21 cellular contexts compared by ENCODE assay signal in genomic region chr19:882871-883497, GRCh38. TPM values are rescaled to one million over a fixed set of nuclear protein-coding genes. Genes with fewer than 3 reads are reported as not detected.
DNase-seq lines count a peak whose midpoint lies in the region; TF ChIP-seq lines count a peak whose summit lies in the region.
"Had no signal": no experiment of that assay in that cellular context is flagged by ENCODE, and none has a peak within 500 bp of the region (broad histone marks: within the 10 kb centered on the region; RNA-seq: fewer than 3 reads in every experiment).

No MANE protein-coding gene starts in this region.

- H3K4me1 Mint-ChIP-seq in Caco-2 (ENCODE audit: low read depth, unreplicated experiment), result no peaks in the 10 kb centered on the region
- no peaks in the 10 kb centered on the region for H3K4me1 Mint-ChIP-seq in T-helper 2 cell treated with Interferon-gamma antibody and Interleukin-4, amounts not matched to agents 5 μg/mL and 100 μg/mL, for 36 hours (ENCODE audit: low read depth)
- H3K4me1 Mint-ChIP-seq: CD14-positive monocyte, GM23338, H9 had no signal

- no peak overlapping the region for H3K4me3 Mint-ChIP-seq in Caco-2 (ENCODE audit: unreplicated experiment)
- no peak overlapping the region for H3K4me3 Mint-ChIP-seq in T-helper 2 cell treated with Interferon-gamma antibody and Interleukin-4, amounts not matched to agents 5 μg/mL and 100 μg/mL, for 36 hours
- H3K4me3 Mint-ChIP-seq: CD14-positive monocyte; CD4-positive, alpha-beta T cell; GM23338; H9; HFFc6 had no signal

- H3K14ac ChIP-seq in trophoblast cell (ENCODE audit: low read length), result no peak overlapping the region

- no peaks in the 10 kb centered on the region for H3K27me3 Mint-ChIP-seq in Caco-2 (ENCODE audit: insufficient read depth, unreplicated experiment)
- no peaks in the 10 kb centered on the region for H3K27me3 Mint-ChIP-seq in T-helper 2 cell treated with Interferon-gamma antibody and Interleukin-4, amounts not matched to agents 5 μg/mL and 100 μg/mL, for 36 hours (ENCODE audit: low read depth)
- H3K27me3 Mint-ChIP-seq: CD4-positive, alpha-beta T cell had no signal

- no TSS peak for BruUV-seq in Caco-2 (replicated peaks; lab: Mats Ljungman, UMichigan)

- no peak overlapping the region for H3K18ac ChIP-seq in trophoblast cell (ENCODE audit: low read length)

- WGBS in trophoblast cell (ENCODE audit: extremely low coverage, insufficient coverage, insufficient read length), result no CpG with 5 or more reads among the region's 30 CpGs

- H3K4me3 ChIP-seq in Caco-2 (ENCODE audit: low read depth, low read length), result no peak overlapping the region
- no peak overlapping the region for H3K4me3 ChIP-seq in trophoblast cell (ENCODE audit: low read depth, low read length)
- no peak overlapping the region for H3K4me3 ChIP-seq in WERI-Rb-1 (ENCODE audit: low read depth, low read length)
- H3K4me3 ChIP-seq: A549; BLaER1 treated with 17β-estradiol and CSF1 and Interleukin-3, amounts not matched to agents 10 nM and 100 nM; GM23338 had no signal

- H2BK120ac ChIP-seq in trophoblast cell (ENCODE audit: insufficient read depth, low read length, poor library complexity), result no peak overlapping the region

- no peak overlapping the region for H4K12ac ChIP-seq in trophoblast cell (ENCODE audit: low read depth, low read length)

- H3K4me1 ChIP-seq in Caco-2, result peaks cover 14% of the 10 kb centered on the region
- peaks cover 21 to 27% of the 10 kb centered on the region in 2 experiments for H3K4me1 ChIP-seq in trophoblast cell (ENCODE audit: control insufficient read depth in 1 of 2, insufficient read depth in 2 of 2, low read length in 2 of 2)
- H3K4me1 ChIP-seq: A549; BLaER1 treated with 17β-estradiol and CSF1 and Interleukin-3, amounts not matched to agents 10 nM and 100 nM had no signal

- CTCF ChIA-PET in Caco-2 (lab: Charles Lee), result no interaction called here
- CTCF ChIA-PET in RWPE1 (lab: Yijun Ruan, JAX), result interaction anchor here (0.5 to 1.3 kb wide), 10 partner anchors 8 to 473 kb away, joined by 3 to 7 read pairs (median 4); no protein-coding TSS in a partner anchor

- peaks cover 55% of the 10 kb centered on the region for H3K36me3 Mint-ChIP-seq in Caco-2 (ENCODE audit: insufficient read depth, unreplicated experiment)
- H3K36me3 Mint-ChIP-seq in T-helper 2 cell treated with Interferon-gamma antibody and Interleukin-4, amounts not matched to agents 5 μg/mL and 100 μg/mL, for 36 hours (ENCODE audit: low read depth), result peaks cover 10% of the 10 kb centered on the region

- H3K79me1 ChIP-seq in trophoblast cell (ENCODE audit: low read length), result peaks cover 8% of the 10 kb centered on the region

- POLR2A ChIA-PET in Caco-2 (lab: Charles Lee), result no interaction called here
- POLR2A ChIA-PET in RWPE1 (lab: Yijun Ruan, JAX; ENCODE audit: low non-redundant PET), result no interaction called here

- H2AK5ac ChIP-seq in trophoblast cell (ENCODE audit: low read length), result no peak overlapping the region

- no peaks in the 10 kb centered on the region for H3K9me3 Mint-ChIP-seq in Caco-2 (ENCODE audit: unreplicated experiment)
- H3K9me3 Mint-ChIP-seq in T-helper 2 cell treated with Interferon-gamma antibody and Interleukin-4, amounts not matched to agents 5 μg/mL and 100 μg/mL, for 36 hours, result no peaks in the 10 kb centered on the region
- H3K9me3 Mint-ChIP-seq: CD4-positive, alpha-beta T cell; CD8-positive, alpha-beta memory T cell; GM23338; H9; HFFc6 had no signal

- no peak overlapping the region for H2BK5ac ChIP-seq in trophoblast cell (ENCODE audit: low read depth, low read length, poor library complexity)

- H3K9me3 ChIP-seq in Caco-2 (no peaks in the 10 kb centered on the region), trophoblast cell (ENCODE audit: insufficient read depth, low read depth, low read length) (peaks cover 15% of the 10 kb centered on the region), WERI-Rb-1 (ENCODE audit: severe bottlenecking) (no peaks in the 10 kb centered on the region)
- H3K9me3 ChIP-seq: A549; BE2C; BLaER1 treated with 17β-estradiol and CSF1 and Interleukin-3, amounts not matched to agents 10 nM and 100 nM had no signal

- H3K4ac ChIP-seq in trophoblast cell (ENCODE audit: low read depth, low read length), result no peak overlapping the region

- H3K4me2 ChIP-seq in trophoblast cell (ENCODE audit: low read length), result no peak overlapping the region
- H3K4me2 ChIP-seq: A549; BLaER1 treated with 17β-estradiol and CSF1 and Interleukin-3, amounts not matched to agents 10 nM and 100 nM; GM23338 had no signal

- intact Hi-C loops in Caco-2 (cut with micrococcal nuclease; ENCODE audit: unreplicated experiment), result no loop called here

- H4K91ac ChIP-seq in trophoblast cell (ENCODE audit: low read depth, low read length), result no peak overlapping the region

- no peak for TF ChIP-seq CTCF in Caco-2 (IDR thresholded peaks at IDR 0.05; ENCODE audit: insufficient read depth in 1 of 2, low read depth in 1 of 2, low read length in 1 of 2, severe bottlenecking in 1 of 2, unreplicated experiment in 1 of 2)
- no peak for TF ChIP-seq CTCF in RWPE1 (conservative IDR thresholded peaks at IDR 0.05; ENCODE audit: low read depth)
- TF ChIP-seq CTCF in WERI-Rb-1 (IDR thresholded peaks at IDR 0.05; ENCODE audit: low read depth, low read length), result no peak

- no peak overlapping the region for H3K9ac ChIP-seq in trophoblast cell (ENCODE audit: low read length)
- H3K9ac ChIP-seq: BLaER1 treated with 17β-estradiol and CSF1 and Interleukin-3, amounts not matched to agents 10 nM and 100 nM had no signal

- no peak for DNase-seq in Caco-2
- no peak for DNase-seq in RWPE1 (ENCODE audit: low spot score)
- DNase-seq in trophoblast cell, result peak; percentile 99
- DNase-seq in T-helper 2 cell treated with Interferon-gamma antibody and Interleukin-4, amounts not matched to agents 5 μg/mL and 100 μg/mL, for 36 hours (ENCODE audit: low spot score), result no peak
- no peak for DNase-seq in WERI-Rb-1
- DNase-seq: ACHN; AML-193; BE2C; CD4-positive, alpha-beta T cell; CD8-positive, alpha-beta memory T cell; GF-D8; HFFc6 had no signal

- H3K79me2 ChIP-seq in trophoblast cell (ENCODE audit: control insufficient read depth, insufficient read depth, low read length, poor library complexity), result peaks cover 2% of the 10 kb centered on the region

- H3K27ac Mint-ChIP-seq in Caco-2 (ENCODE audit: unreplicated experiment), result peak overlapping the region; percentile 57
- no peak overlapping the region for H3K27ac Mint-ChIP-seq in T-helper 2 cell treated with Interferon-gamma antibody and Interleukin-4, amounts not matched to agents 5 μg/mL and 100 μg/mL, for 36 hours
- H3K27ac Mint-ChIP-seq: CD4-positive, alpha-beta T cell; GM23338; H9; HFFc6 had no signal

- no peak overlapping the region for H3K23ac ChIP-seq in trophoblast cell (ENCODE audit: low read length)

- H2BK12ac ChIP-seq in trophoblast cell (ENCODE audit: low read length), result no peak overlapping the region

- no peak overlapping the region for H4K8ac ChIP-seq in trophoblast cell (ENCODE audit: low read depth, low read length)

- no peak overlapping the region for H2AFZ ChIP-seq in trophoblast cell (ENCODE audit: insufficient read depth, low read length, poor library complexity)
- H2AFZ ChIP-seq: GM23338 had no signal

- H3K27me3 ChIP-seq in Caco-2 (replicated peaks; ENCODE audit: control insufficient read depth, insufficient read depth, low read length), result no peaks in the 10 kb centered on the region
- no peaks in the 10 kb centered on the region for H3K27me3 ChIP-seq in trophoblast cell (ENCODE audit: insufficient read depth, low read length)
- H3K27me3 ChIP-seq in WERI-Rb-1 (ENCODE audit: insufficient read depth, low read depth, severe bottlenecking), result no peaks in the 10 kb centered on the region
- H3K27me3 ChIP-seq: BE2C; BLaER1 treated with 17β-estradiol and CSF1 and Interleukin-3, amounts not matched to agents 10 nM and 100 nM had no signal

- H3K36me3 ChIP-seq in Caco-2 (ENCODE audit: control insufficient read depth, insufficient read depth, low read length), result 0 out of 2 replicates have a peak, but pooled peaks cover 1% of the 10 kb centered on the region
- peaks cover 54 to 62% of the 10 kb centered on the region in 2 experiments for H3K36me3 ChIP-seq in trophoblast cell (ENCODE audit: control insufficient read depth in 1 of 2, insufficient read depth in 2 of 2, low read length in 2 of 2)
- peaks cover 67% of the 10 kb centered on the region for H3K36me3 ChIP-seq in WERI-Rb-1

- peak overlapping the region; percentile 13; the same call in 1 of the 2 replicates for H3K27ac ChIP-seq in RWPE1
- no peak overlapping the region for H3K27ac ChIP-seq in trophoblast cell (ENCODE audit: low read depth, low read length)
- no peak overlapping the region for H3K27ac ChIP-seq in WERI-Rb-1
- H3K27ac ChIP-seq: A549; BLaER1 treated with 17β-estradiol and CSF1 and Interleukin-3, amounts not matched to agents 10 nM and 100 nM had no signal

RNA-seq across cellular contexts. Expression of gene MED16, which starts 10.0 kb away (rescaled TPM):
- total RNA-seq in Caco-2 (2022), result 64.3 and 69.1 TPM in 2 replicates
- 24.8 and 25.9 TPM in 2 replicates for polyA plus RNA-seq in trophoblast cell (2013)

RNA-seq across cellular contexts. Expression of gene RNU6-9, which starts 10.3 kb away (rescaled TPM):
- total RNA-seq in Caco-2 (2022), result not detected in 2 replicates
- not detected in 2 replicates for polyA plus RNA-seq in trophoblast cell (2013)
- total RNA-seq: Calu3; CD4-positive, alpha-beta T cell; CD8-positive, alpha-beta memory T cell; Daoy; G401; GM23338; H4; H9; HFFc6 had no signal
- polyA plus RNA-seq: A549; CD14-positive monocyte; CD8-positive, alpha-beta memory T cell; GM23338 had no signal

RNA-seq across cellular contexts. Expression of gene CFD, which starts 23.5 kb away (rescaled TPM):
- total RNA-seq in Caco-2 (2022), result 4.4 and 6.1 TPM in 2 replicates
- polyA plus RNA-seq in trophoblast cell (2013), result 0.18 and 0.39 TPM in 2 replicates

RNA-seq across cellular contexts. Expression of gene R3HDM4, which starts 30.0 kb away (rescaled TPM):
- 57.7 and 60.4 TPM in 2 replicates for total RNA-seq in Caco-2 (2022)
- 51.5 and 52.5 TPM in 2 replicates for polyA plus RNA-seq in trophoblast cell (2013)

RNA-seq across cellular contexts. Expression of gene ELANE, which starts 30.9 kb away (rescaled TPM):
- not detected in 2 replicates for total RNA-seq in Caco-2 (2022)
- not detected in 2 replicates for polyA plus RNA-seq in trophoblast cell (2013)
- total RNA-seq: Calu3; CD4-positive, alpha-beta T cell; CD8-positive, alpha-beta memory T cell; Daoy; G401; GM23338; H4; H9 had no signal
- polyA plus RNA-seq: CD8-positive, alpha-beta memory T cell; GM23338 had no signal

Comparison
In these comparisons a context has a peak if more than half of its experiments do, and no peak if none do; other contexts are left out.
1. DNase-seq: peak in trophoblast cell (2 of 2); none in Caco-2 (0 of 2), RWPE1 (single experiment), T-helper 2 cell treated with Interferon-gamma antibody and Interleukin-4, amounts not matched to agents 5 μg/mL and 100 μg/mL, for 36 hours (single experiment) and WERI-Rb-1 (single experiment).